Comparison of ENCODE assay signal across 21 cellular contexts in the genomic region with DNA sequence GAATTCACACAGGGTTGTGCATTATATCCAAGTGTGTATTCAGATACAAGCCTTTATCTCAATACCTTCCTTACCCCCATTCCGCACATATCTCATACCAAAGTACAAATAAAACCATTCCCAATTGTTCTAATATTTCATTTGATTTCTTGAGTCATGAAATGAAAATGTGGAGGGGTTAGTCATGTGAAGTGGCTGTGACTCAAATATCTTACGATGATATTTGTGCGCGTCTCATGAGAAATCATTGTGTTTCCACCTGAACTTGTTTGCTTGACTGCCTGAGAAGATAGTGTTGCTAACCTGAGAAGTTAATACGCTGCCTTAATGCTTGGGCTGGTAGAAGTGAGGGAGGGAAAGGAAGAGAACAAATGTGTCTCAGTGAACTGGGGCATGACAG. TPM values are rescaled to one million over a fixed set of nuclear protein-coding genes. Genes with fewer than 3 reads are reported as not detected.
A peak's percentile ranks its signal among the peaks of the same experiment; 100 is the strongest.
DNase-seq lines count a peak whose midpoint lies in the region; ATAC-seq, FAIRE-seq and TF ChIP-seq lines count a peak whose summit lies in the region.
"Had no signal": no experiment of that assay in that cellular context is flagged by ENCODE, and none has a peak within 500 bp of the region (broad histone marks: within the 10 kb centered on the region; RNA-seq: fewer than 3 reads in every experiment).

No MANE protein-coding gene starts in this region.

- no peak for FAIRE-seq in HTR-8/SVneo (lab: Jason Lieb, UNC)

- H3F3A ChIP-seq in GM23248 (ENCODE audit: insufficient read depth): peaks cover 7% of the 10 kb centered on the region; the same call in 1 of the 2 replicates

- 81 to 84% methylated on average over 5 of the region's 5 CpGs for WGBS in GM23248 (ENCODE audit: low coverage in 1 of 2, low lambda C conversion rate in 2 of 2, missing lambda C conversion rate in 2 of 2), 2 experiments
- WGBS in spleen, 5 donors: 86 to 93% (median 91%) methylated on average over 5 of the region's 5 CpGs

- H3K79me2 ChIP-seq in GM23248 (ENCODE audit: insufficient read depth): no peaks in the 10 kb centered on the region

- H3K36me3 ChIP-seq in GM23248 (ENCODE audit: low read depth) (no peaks in the 10 kb centered on the region), spleen (no peaks in the 10 kb centered on the region)
- H3K36me3 ChIP-seq: BE2C, right atrium auricular region had no signal

- intact Hi-C loops in spleen (cut with DNase I; ENCODE audit: low total_unique reads): loop anchor here (2.0 kb wide), 1 partner anchor 175 kb away; no protein-coding TSS in a partner anchor

- TF ChIP-seq CTCF in foreskin keratinocyte (conservative IDR thresholded peaks at IDR 0.05): no peak
- TF ChIP-seq CTCF in type B pancreatic cell (conservative IDR thresholded peaks at IDR 0.05): no peak
- TF ChIP-seq CTCF in spleen (IDR thresholded peaks at IDR 0.05 in 8 of 11, conservative IDR thresholded peaks at IDR 0.05 in 3 of 11): no peak

- TF ChIP-seq POLR2A in spleen (IDR thresholded peaks at IDR 0.05): no peak

- ATAC-seq in SK-N-SH treated with all-trans-retinoic acid at 6 μM for 48 hours (peak; percentile 64), foreskin keratinocyte (peak; percentile 89), GM19467 (IDR thresholded peaks at IDR 0.05; ENCODE audit: unreplicated experiment) (no peak)
- ATAC-seq: activated T-cell treated with anti-CD3 and anti-CD28 coated beads, Interleukin-2, amount 50 U/mL, for 72 hours had no signal

- peak overlapping the region; percentile 25 for H3K4me3 Mint-ChIP-seq in type B pancreatic cell
- H3K4me3 Mint-ChIP-seq: activated B cell treated with CpG ODN at 0.5 μM for 24 hours; activated naive CD8-positive, alpha-beta T cell treated with anti-CD3 and anti-CD28 coated beads for 36 hours; activated T-cell treated with anti-CD3 and anti-CD28 coated beads, Interleukin-2, amount 50 U/mL, for 72 hours; neural crest cell had no signal

- H3K36me3 Mint-ChIP-seq in type B pancreatic cell: no peaks in the 10 kb centered on the region

- H3K9me3 Mint-ChIP-seq in type B pancreatic cell: no peaks in the 10 kb centered on the region
- H3K9me3 Mint-ChIP-seq: neural crest cell had no signal

- H3K27me3 Mint-ChIP-seq in type B pancreatic cell: peaks cover 3% of the 10 kb centered on the region
- H3K27me3 Mint-ChIP-seq: activated naive CD8-positive, alpha-beta T cell treated with anti-CD3 and anti-CD28 coated beads for 36 hours had no signal

- H3K27me3 ChIP-seq in GM23248 (replicated peaks; ENCODE audit: insufficient read depth) (no peaks in the 10 kb centered on the region), foreskin keratinocyte (no peaks in the 10 kb centered on the region), spleen (replicated peaks in 1 of 7) (peaks cover 0 to 50% (median 0%) of the 10 kb centered on the region in 7 donors)
- H3K27me3 ChIP-seq: right atrium auricular region had no signal

- H3K4me1 ChIP-seq in GM23248 (ENCODE audit: insufficient read depth) (peaks cover 9% of the 10 kb centered on the region), foreskin keratinocyte (peaks cover 12% of the 10 kb centered on the region), spleen (peaks cover 0 to 32% (median 6%) of the 10 kb centered on the region in 6 donors)
- H3K4me1 ChIP-seq: BE2C had no signal

- no peaks in the 10 kb centered on the region for H4K20me1 ChIP-seq in GM23248 (ENCODE audit: insufficient read depth)

- DNase-seq in GM23248: peak; percentile 47
- peak; percentile 86 to 91 for DNase-seq in foreskin keratinocyte
- DNase-seq in type B pancreatic cell (ENCODE audit: extremely low spot score, unreplicated experiment): no peak
- DNase-seq in spleen: no peak
- no peak for DNase-seq in HTR-8/SVneo (ENCODE audit: insufficient read length, low spot score)
- DNase-seq in NK-92 (lab: John Stamatoyannopoulos, UW; ENCODE audit: unreplicated experiment): no peak
- DNase-seq: activated B cell treated with CpG ODN at 0.5 μM for 24 hours; activated naive CD8-positive, alpha-beta T cell treated with anti-CD3 and anti-CD28 coated beads for 36 hours; activated T-cell treated with anti-CD3 and anti-CD28 coated beads, Interleukin-2, amount 50 U/mL, for 72 hours; BE2C; dermis blood vessel endothelial cell; erythroblast; head of caudate nucleus; Karpas-422; NCI-H1417 treated with DMSO at 0.1 percent for 48 hours; SHP77 had no signal

- H3K27ac Mint-ChIP-seq in type B pancreatic cell: peak overlapping the region; percentile 15
- H3K27ac Mint-ChIP-seq: activated B cell treated with CpG ODN at 0.5 μM for 24 hours; activated naive CD8-positive, alpha-beta T cell treated with anti-CD3 and anti-CD28 coated beads for 36 hours; activated T-cell treated with anti-CD3 and anti-CD28 coated beads, Interleukin-2, amount 50 U/mL, for 72 hours had no signal

- no peak overlapping the region for H3K27ac ChIP-seq in GM23248
- peak overlapping the region; percentile 73 for H3K27ac ChIP-seq in foreskin keratinocyte
- no peak overlapping the region for H3K27ac ChIP-seq in spleen
- H3K27ac ChIP-seq: right atrium auricular region had no signal

- peaks cover 10% of the 10 kb centered on the region for H3K4me1 Mint-ChIP-seq in type B pancreatic cell (ENCODE audit: unreplicated experiment)

- H3K4me3 ChIP-seq in GM23248 (no peak overlapping the region), spleen (no peak overlapping the region)
- H3K4me3 ChIP-seq: right atrium auricular region had no signal

- no peaks in the 10 kb centered on the region for H3K9me2 ChIP-seq in GM23248 (ENCODE audit: insufficient read depth)

- H3K9me3 ChIP-seq in GM23248 (ENCODE audit: low read depth) (no peaks in the 10 kb centered on the region), spleen (peaks cover 0 to 5% (median 0%) of the 10 kb centered on the region in 8 donors)
- H3K9me3 ChIP-seq: BE2C, right atrium auricular region had no signal

- H3K4me2 ChIP-seq in GM23248 (ENCODE audit: unreplicated experiment): no peak overlapping the region

- H2AFZ ChIP-seq in GM23248: no peak overlapping the region

- no peak overlapping the region for H3K9ac ChIP-seq in GM23248

- in situ Hi-C loops in GM23248 (cut with MboI): no loop called here

TF ChIP-seq in SK-N-SH treated with all-trans-retinoic acid at 6 μM for 48 hours, 23 proteins besides CTCF, POLR2A, EP300 and RAD21:
- TF ChIP-seq TCF4 (CRISPR knock-in tag; IDR thresholded peaks at IDR 0.05; ENCODE audit: borderline replicate concordance) (no peak), ZNF565 (CRISPR knock-in tag; conservative IDR thresholded peaks at IDR 0.05; ENCODE audit: low read depth) (no peak)
- TF ChIP-seq, protein P1, sequence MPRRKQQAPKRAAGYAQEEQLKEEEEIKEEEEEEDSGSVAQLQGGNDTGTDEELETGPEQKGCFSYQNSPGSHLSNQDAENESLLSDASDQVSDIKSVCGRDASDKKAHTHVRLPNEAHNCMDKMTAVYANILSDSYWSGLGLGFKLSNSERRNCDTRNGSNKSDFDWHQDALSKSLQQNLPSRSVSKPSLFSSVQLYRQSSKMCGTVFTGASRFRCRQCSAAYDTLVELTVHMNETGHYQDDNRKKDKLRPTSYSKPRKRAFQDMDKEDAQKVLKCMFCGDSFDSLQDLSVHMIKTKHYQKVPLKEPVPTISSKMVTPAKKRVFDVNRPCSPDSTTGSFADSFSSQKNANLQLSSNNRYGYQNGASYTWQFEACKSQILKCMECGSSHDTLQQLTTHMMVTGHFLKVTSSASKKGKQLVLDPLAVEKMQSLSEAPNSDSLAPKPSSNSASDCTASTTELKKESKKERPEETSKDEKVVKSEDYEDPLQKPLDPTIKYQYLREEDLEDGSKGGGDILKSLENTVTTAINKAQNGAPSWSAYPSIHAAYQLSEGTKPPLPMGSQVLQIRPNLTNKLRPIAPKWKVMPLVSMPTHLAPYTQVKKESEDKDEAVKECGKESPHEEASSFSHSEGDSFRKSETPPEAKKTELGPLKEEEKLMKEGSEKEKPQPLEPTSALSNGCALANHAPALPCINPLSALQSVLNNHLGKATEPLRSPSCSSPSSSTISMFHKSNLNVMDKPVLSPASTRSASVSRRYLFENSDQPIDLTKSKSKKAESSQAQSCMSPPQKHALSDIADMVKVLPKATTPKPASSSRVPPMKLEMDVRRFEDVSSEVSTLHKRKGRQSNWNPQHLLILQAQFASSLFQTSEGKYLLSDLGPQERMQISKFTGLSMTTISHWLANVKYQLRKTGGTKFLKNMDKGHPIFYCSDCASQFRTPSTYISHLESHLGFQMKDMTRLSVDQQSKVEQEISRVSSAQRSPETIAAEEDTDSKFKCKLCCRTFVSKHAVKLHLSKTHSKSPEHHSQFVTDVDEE (CRISPR knock-in tag; IDR thresholded peaks at IDR 0.05): no peak

RNA-seq across cellular contexts. Expression of a gene that starts 7.0 kb away (rescaled TPM):
- total RNA-seq in GM23248 (2014; rRNA removed; shearing (Covaris generic)): not detected in 2 replicates
- polyA plus RNA-seq in GM23248 (2016; fragmentation: Nextera tagmentation; extraction: Ambion mirVana) (0.80 and 0.83 TPM in 2 replicates), foreskin keratinocyte (20.1 and 22.3 TPM in 2 replicates), spleen (1 to 10 TPM in 2 of 3 donors, under 1 TPM in 1; 0.80 to 1.5 (median 1.1) TPM)
- total RNA-seq in foreskin keratinocyte (35.0 and 38.9 TPM in 2 replicates), type B pancreatic cell (ENCODE audit: low replicate concordance) (18.0 and 40.1 TPM in 2 replicates), spleen (1 to 10 TPM; 1.3 to 4.5 (median 3.8) TPM)
- total RNA-seq: activated B cell treated with CpG ODN at 0.5 μM for 24 hours, dermis blood vessel endothelial cell, neural crest cell had no signal

RNA-seq across cellular contexts. Expression of a gene that starts 27.6 kb away (rescaled TPM):
- not detected in 2 replicates for total RNA-seq in GM23248 (2014; rRNA removed; shearing (Covaris generic))
- polyA plus RNA-seq in GM23248 (2016; fragmentation: Nextera tagmentation; extraction: Ambion mirVana) (not detected in 2 replicates), foreskin keratinocyte (not detected in 2 replicates), spleen (not detected)
- total RNA-seq in foreskin keratinocyte (not detected in 2 replicates), type B pancreatic cell (ENCODE audit: low replicate concordance) (not detected in 2 replicates), spleen (1 to 10 TPM in 2 of 7 donors, under 1 TPM in 3, not detected in 2; 0.30 to 2.2 (median 0.85) TPM)
- total RNA-seq: activated B cell treated with CpG ODN at 0.5 μM for 24 hours; activated naive CD8-positive, alpha-beta T cell treated with anti-CD3 and anti-CD28 coated beads for 36 hours; activated T-cell treated with anti-CD3 and anti-CD28 coated beads, Interleukin-2, amount 50 U/mL, for 72 hours; dermis blood vessel endothelial cell; neural crest cell; right atrium auricular region; T-helper 2 cell treated with Interferon-gamma antibody and Interleukin-4, amounts not matched to agents 100 ng/mL and 5 ng/mL, for 36 hours had no signal

RNA-seq across cellular contexts. Expression of a gene that starts 34.6 kb away (rescaled TPM):
- total RNA-seq in GM23248 (2014; rRNA removed; shearing (Covaris generic)): 140 and 148 TPM in 2 replicates
- polyA plus RNA-seq in GM23248 (2016; fragmentation: Nextera tagmentation; extraction: Ambion mirVana) (380 and 396 TPM in 2 replicates), foreskin keratinocyte (252 and 253 TPM in 2 replicates), spleen (10 to 100 TPM; 50.3 to 95.6 (median 53.6) TPM)
- total RNA-seq in foreskin keratinocyte (126 and 140 TPM in 2 replicates), type B pancreatic cell (ENCODE audit: low replicate concordance) (73.2 and 107 TPM in 2 replicates), spleen (100 to 1,000 TPM; 104 to 439 (median 211) TPM)

RNA-seq across cellular contexts. Expression of a gene that starts 53.2 kb away (rescaled TPM):
- total RNA-seq in GM23248 (2014; rRNA removed; shearing (Covaris generic)): 3.0 TPM in 2 replicates
- polyA plus RNA-seq in GM23248 (2016; fragmentation: Nextera tagmentation; extraction: Ambion mirVana) (0.50 and 1.1 TPM in 2 replicates), foreskin keratinocyte (0.07 and 0.11 TPM in 2 replicates), spleen (under 1 TPM; 0.04 to 0.10 (median 0.09) TPM)
- total RNA-seq in foreskin keratinocyte (0.18 and 0.20 TPM in 2 replicates), type B pancreatic cell (ENCODE audit: low replicate concordance) (2.1 and 6.5 TPM in 2 replicates), spleen (1 to 10 TPM in 1 of 7 donors, under 1 TPM in 6; 0.20 to 1.4 (median 0.74) TPM)
- total RNA-seq: activated B cell treated with CpG ODN at 0.5 μM for 24 hours had no signal

Comparison
In these comparisons a context has a peak if more than half of its experiments do, and no peak if none do; other contexts are left out.
1. DNase-seq: peak in GM23248 (single experiment) and foreskin keratinocyte (2 of 2); none in type B pancreatic cell (single experiment), spleen (single experiment), HTR-8/SVneo (single experiment) and NK-92 (single experiment).